ENCODE assay signal across 14 cellular contexts in genomic region chr10:71715026-71715425, GRCh38. TPM values are rescaled to one million over a fixed set of nuclear protein-coding genes. Genes with fewer than 3 reads are reported as not detected.
DNase-seq lines count a peak whose midpoint lies in the region; TF ChIP-seq lines count a peak whose summit lies in the region.
"Had no signal": no experiment of that assay in that cellular context is flagged by ENCODE, and none has a peak within 500 bp of the region (broad histone marks: within the 10 kb centered on the region; RNA-seq: fewer than 3 reads in every experiment).

No MANE protein-coding gene starts in this region.

- no peak for TF ChIP-seq POLR2A in adrenal gland (IDR thresholded peaks at IDR 0.05)

- intact Hi-C loops in CD14-positive monocyte (cut with micrococcal nuclease) (no loop called here), colonic mucosa (cut with DNase I) (no loop called here), adrenal gland (cut with DNase I) (no loop called here)

- H3K27ac Mint-ChIP-seq in CD14-positive monocyte, result peak overlapping the region in 6 of 7 donors; percentile 50 to 97 (median 92)
- peak overlapping the region; percentile 60 to 99 (median 86) for H3K27ac Mint-ChIP-seq in CD8-positive, alpha-beta memory T cell
- H3K27ac Mint-ChIP-seq: mesothelial cell of epicardium had no signal

- POLR2A ChIA-PET in CD8-positive, alpha-beta memory T cell (lab: Charles Lee), result interaction anchor here (1.3 kb wide), 1 partner anchor 8 kb away, joined by 3 read pairs; no protein-coding TSS in a partner anchor

- H3K27me3 ChIP-seq in CD8-positive, alpha-beta memory T cell (ENCODE audit: insufficient read depth, low read length, poor library complexity, severe bottlenecking), result no peaks in the 10 kb centered on the region
- no peaks in the 10 kb centered on the region for H3K27me3 ChIP-seq in colonic mucosa
- H3K27me3 ChIP-seq in rectal smooth muscle tissue (ENCODE audit: control insufficient read depth, insufficient read depth, low read length), result no peaks in the 10 kb centered on the region
- no peaks in the 10 kb centered on the region for H3K27me3 ChIP-seq in adrenal gland

- peaks cover 55% of the 10 kb centered on the region for H3K4me1 ChIP-seq in CD8-positive, alpha-beta memory T cell (ENCODE audit: insufficient read depth, low read length)
- H3K4me1 ChIP-seq in colonic mucosa, result peaks cover 11% of the 10 kb centered on the region
- H3K4me1 ChIP-seq in rectal smooth muscle tissue (ENCODE audit: control insufficient read depth, insufficient read depth, low read length), result peaks cover 27% of the 10 kb centered on the region
- H3K4me1 ChIP-seq in adrenal gland (replicated peaks in 1 of 2), result peaks cover 18 to 36% of the 10 kb centered on the region in 2 donors
- H3K4me1 ChIP-seq: HAP-1 had no signal

- peak overlapping the region; percentile 95 to 98 for H3K4me3 Mint-ChIP-seq in CD14-positive monocyte
- H3K4me3 Mint-ChIP-seq in CD8-positive, alpha-beta memory T cell, result peak overlapping the region in 6 of 7 donors; percentile 63 to 89 (median 71)
- H3K4me3 Mint-ChIP-seq: mesothelial cell of epicardium had no signal

- no peak overlapping the region for H3K27ac ChIP-seq in CD8-positive, alpha-beta memory T cell (ENCODE audit: low read depth, low read length)
- H3K27ac ChIP-seq in colonic mucosa (peak overlapping the region; percentile 59), rectal smooth muscle tissue (ENCODE audit: low read depth, low read length) (peak overlapping the region; percentile 97), adrenal gland (peak overlapping the region in 2 of 5 donors; percentile 77 to 91)

- H3K36me3 Mint-ChIP-seq in CD14-positive monocyte, result peaks cover 26 to 48% of the 10 kb centered on the region in 2 donors
- H3K36me3 Mint-ChIP-seq in CD8-positive, alpha-beta memory T cell, result no peaks in the 10 kb centered on the region
- H3K36me3 Mint-ChIP-seq: mesothelial cell of epicardium had no signal

- TF ChIP-seq CTCF in CD14-positive monocyte (IDR thresholded peaks at IDR 0.05), result no peak
- no peak for TF ChIP-seq CTCF in colonic mucosa (IDR thresholded peaks at IDR 0.05)
- TF ChIP-seq CTCF in adrenal gland (IDR thresholded peaks at IDR 0.05), result no peak

- WGBS in adrenal gland, 4 donors, result 70 to 82% (median 81%) methylated on average over 5 to 8 of the region's 8 CpGs

- H3K9me3 ChIP-seq in CD8-positive, alpha-beta memory T cell (ENCODE audit: low read length), result no peaks in the 10 kb centered on the region
- H3K9me3 ChIP-seq in colonic mucosa, result no peaks in the 10 kb centered on the region
- no peaks in the 10 kb centered on the region for H3K9me3 ChIP-seq in adrenal gland (replicated peaks in 1 of 3)
- H3K9me3 ChIP-seq: HAP-1 had no signal

- H3K36me3 ChIP-seq in CD8-positive, alpha-beta memory T cell (ENCODE audit: insufficient read depth, low read length), result no peaks in the 10 kb centered on the region
- no peaks in the 10 kb centered on the region for H3K36me3 ChIP-seq in colonic mucosa
- no peaks in the 10 kb centered on the region for H3K36me3 ChIP-seq in rectal smooth muscle tissue (ENCODE audit: control insufficient read depth, insufficient read depth, low read length)
- H3K36me3 ChIP-seq in adrenal gland (replicated peaks in 1 of 2), result no peaks in the 10 kb centered on the region
- H3K36me3 ChIP-seq: HAP-1 had no signal

- no peaks in the 10 kb centered on the region for H3K9me3 Mint-ChIP-seq in CD14-positive monocyte
- no peaks in the 10 kb centered on the region for H3K9me3 Mint-ChIP-seq in CD8-positive, alpha-beta memory T cell
- H3K9me3 Mint-ChIP-seq: mesothelial cell of epicardium had no signal

- H3K9ac ChIP-seq in colonic mucosa (ENCODE audit: low read depth in 2 of 2, low read length in 2 of 2) (no peak overlapping the region), rectal smooth muscle tissue (ENCODE audit: low read length) (no peak overlapping the region)

- no peak for DNase-seq in CD14-positive monocyte (ENCODE audit: low spot score)
- DNase-seq in CD8-positive, alpha-beta memory T cell, result no peak
- DNase-seq in colonic mucosa, result no peak
- DNase-seq in AG08396 (ENCODE audit: low spot score), result no peak
- no peak for DNase-seq in activated CD8-positive, alpha-beta memory T cell treated with anti-CD3 and anti-CD28 coated beads, Interleukin-2, amount 50 U/mL, for 48 hours
- no peak for DNase-seq in adrenal gland
- DNase-seq: NCI-H1105; NCI-H526; stimulated activated CD4-positive, alpha-beta T cell treated with anti-CD3 and anti-CD28 coated beads, Interleukin-2, amount 100 ng/mL, for 24 hours had no signal

- H3K4me1 Mint-ChIP-seq in CD14-positive monocyte, result peaks cover 96% of the 10 kb centered on the region
- H3K4me1 Mint-ChIP-seq in CD8-positive, alpha-beta memory T cell, result peaks cover 50 to 74% (median 53%) of the 10 kb centered on the region in 3 donors

- CTCF ChIA-PET in CD8-positive, alpha-beta memory T cell (lab: Charles Lee), result interaction anchor here (1.4 to 11.1 kb wide), 5 partner anchors 9 to 58 kb away, joined by 4 to 160 read pairs (median 24); partner anchors contain the start of gene VSIR

- H3K4me3 ChIP-seq in CD8-positive, alpha-beta memory T cell (ENCODE audit: low read length), result peak overlapping the region; percentile 16
- H3K4me3 ChIP-seq in colonic mucosa (no peak overlapping the region), rectal smooth muscle tissue (ENCODE audit: low read length) (no peak overlapping the region), adrenal gland (no peak overlapping the region)
- H3K4me3 ChIP-seq: HAP-1 had no signal

- H3K27me3 Mint-ChIP-seq in CD14-positive monocyte (ENCODE audit: low read depth in 3 of 3), result peaks cover 0 to 1% (median 0%) of the 10 kb centered on the region in 3 donors
- H3K27me3 Mint-ChIP-seq in CD8-positive, alpha-beta memory T cell, result no peaks in the 10 kb centered on the region

RNA-seq across cellular contexts. Expression of gene C10orf105, which starts 4.6 kb away (rescaled TPM):
- polyA plus RNA-seq in CD14-positive monocyte, result under 1 TPM; 0.18 to 0.48 TPM
- under 1 TPM; 0.04 to 0.11 TPM for total RNA-seq in CD8-positive, alpha-beta memory T cell
- polyA plus RNA-seq in CD8-positive, alpha-beta memory T cell, result 0.23 TPM
- under 1 TPM in 1 of 2 donors, not detected in 1; 0.07 TPM for total RNA-seq in colonic mucosa
- under 1 TPM in 6 of 8 donors, not detected in 2; 0.07 to 0.48 (median 0.11) TPM for total RNA-seq in adrenal gland
- under 1 TPM; 0.07 to 0.08 (median 0.07) TPM for polyA plus RNA-seq in adrenal gland
- total RNA-seq: bronchial epithelial cell, esophagus mucosa had no signal

RNA-seq across cellular contexts. Expression of gene VSIR, which starts 58.3 kb away (rescaled TPM):
- polyA plus RNA-seq in CD14-positive monocyte, result 1,000 to 10,000 TPM in 1 of 2 donors, 100 to 1,000 TPM in 1; 801 to 1,133 TPM
- total RNA-seq in CD8-positive, alpha-beta memory T cell, result 10 to 100 TPM; 59.6 to 61.4 TPM
- 349 TPM for polyA plus RNA-seq in CD8-positive, alpha-beta memory T cell
- 10 to 100 TPM; 41.2 to 42.8 TPM for total RNA-seq in colonic mucosa
- 10 to 100 TPM; 14.1 to 71.7 (median 41.5) TPM for total RNA-seq in adrenal gland
- 10 to 100 TPM; 10.8 to 17.1 (median 15.3) TPM for polyA plus RNA-seq in adrenal gland
